18 cellular contexts compared by ENCODE assay signal in the genomic region with DNA sequence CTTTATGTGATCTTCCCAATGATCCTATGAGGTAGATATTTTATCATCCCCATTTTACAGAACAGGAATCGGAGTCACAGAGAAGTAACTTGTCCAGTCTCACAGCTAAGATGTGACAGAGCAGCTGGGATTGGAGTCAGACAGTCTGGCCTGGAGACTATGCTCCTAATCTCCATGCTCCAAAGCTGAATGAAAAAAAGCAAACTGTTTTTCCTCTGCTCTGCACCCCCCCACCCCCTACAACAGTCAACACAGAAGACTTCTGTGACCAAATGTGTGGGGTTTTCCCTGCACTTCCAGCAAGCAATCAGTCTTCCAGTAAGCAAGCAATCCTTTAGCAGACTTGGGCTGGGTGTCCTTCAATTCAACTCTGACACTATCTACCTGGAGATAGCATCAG. TPM values are rescaled to one million over a fixed set of nuclear protein-coding genes. Genes with fewer than 3 reads are reported as not detected.
"Had no signal": no experiment of that assay in that cellular context is flagged by ENCODE, and none has a peak within 500 bp of the region (broad histone marks: within the 10 kb centered on the region; RNA-seq: fewer than 3 reads in every experiment).

No MANE protein-coding gene starts in this region.

- DNase-seq: activated CD4-positive, alpha-beta T cell treated with anti-CD3 and anti-CD28 coated beads for 4 hours; activated CD8-positive, alpha-beta T cell treated with anti-CD3 and anti-CD28 coated beads for 36 hours; activated effector memory CD4-positive, alpha-beta T cell treated with Interleukin-2 at 50 U/mL for 16 hours; activated T-cell treated with anti-CD3 and anti-CD28 coated beads, Interleukin-2, amount 50 U/mL, for 4 hours; amygdala; effector CD8-positive, alpha-beta T cell; foreskin fibroblast; lower lobe of right lung; naive thymus-derived CD8-positive, alpha-beta T cell; posterior cingulate gyrus; stimulated activated CD4-positive, alpha-beta T cell treated with anti-CD3 and anti-CD28 coated beads, Interleukin-4, amount 100 ng/mL, for 24 hours; stimulated activated naive CD4-positive, alpha-beta T cell; substantia nigra; upper lobe of left lung had no signal

- H3K9me3 ChIP-seq: lower lobe of right lung, upper lobe of left lung had no signal

- H3K36me3 Mint-ChIP-seq: activated naive CD4-positive, alpha-beta T cell treated with anti-CD3 and anti-CD28 coated beads, Interleukin-2, amount 50 U/mL, for 24 hours; naive thymus-derived CD8-positive, alpha-beta T cell had no signal

- H3K27ac Mint-ChIP-seq: activated CD8-positive, alpha-beta T cell treated with anti-CD3 and anti-CD28 coated beads for 36 hours; activated naive CD4-positive, alpha-beta T cell treated with anti-CD3 and anti-CD28 coated beads, Interleukin-2, amount 50 U/mL, for 24 hours; naive thymus-derived CD8-positive, alpha-beta T cell; T-helper 1 cell treated with Interleukin-12 subunit alpha and Interleukin-12 subunit beta and Interleukin-4 antibody, amounts not matched to agents 30 μg/mL and 1 μg/mL, for 36 hours had no signal

- H3K36me3 ChIP-seq: lower lobe of right lung, upper lobe of left lung had no signal

- H3K27ac ChIP-seq: lower lobe of right lung had no signal

- H3K9me3 Mint-ChIP-seq: activated CD8-positive, alpha-beta T cell treated with anti-CD3 and anti-CD28 coated beads for 36 hours; activated naive CD4-positive, alpha-beta T cell treated with anti-CD3 and anti-CD28 coated beads, Interleukin-2, amount 50 U/mL, for 24 hours; activated T-cell treated with anti-CD3 and anti-CD28 coated beads, Interleukin-2, amount 50 U/mL, for 4 hours; brain; naive thymus-derived CD8-positive, alpha-beta T cell; T-helper 1 cell treated with Interleukin-12 subunit alpha and Interleukin-12 subunit beta and Interleukin-4 antibody, amounts not matched to agents 30 μg/mL and 1 μg/mL, for 36 hours had no signal

- H3K4me3 Mint-ChIP-seq: activated CD8-positive, alpha-beta T cell treated with anti-CD3 and anti-CD28 coated beads for 36 hours; activated naive CD4-positive, alpha-beta T cell treated with anti-CD3 and anti-CD28 coated beads, Interleukin-2, amount 50 U/mL, for 24 hours; activated T-cell treated with anti-CD3 and anti-CD28 coated beads, Interleukin-2, amount 50 U/mL, for 4 hours; brain; naive thymus-derived CD8-positive, alpha-beta T cell; T-helper 1 cell treated with Interleukin-12 subunit alpha and Interleukin-12 subunit beta and Interleukin-4 antibody, amounts not matched to agents 30 μg/mL and 1 μg/mL, for 36 hours had no signal

- H3K4me3 ChIP-seq: lower lobe of right lung, skin epidermis, upper lobe of left lung had no signal

- H3K4me1 Mint-ChIP-seq: activated naive CD4-positive, alpha-beta T cell treated with anti-CD3 and anti-CD28 coated beads, Interleukin-2, amount 50 U/mL, for 24 hours; naive thymus-derived CD8-positive, alpha-beta T cell had no signal

- H3K27me3 ChIP-seq: upper lobe of left lung had no signal

RNA-seq across cellular contexts. Expression of a gene that starts 33.2 kb away (rescaled TPM):
- total RNA-seq: naive thymus-derived CD8-positive, alpha-beta T cell had no signal
